Comparison of ENCODE assay signal across 25 cellular contexts in genomic region chr10:51035344-51035743, GRCh38. TPM values are rescaled to one million over a fixed set of nuclear protein-coding genes. Genes with fewer than 3 reads are reported as not detected.
"Had no signal": no experiment of that assay in that cellular context is flagged by ENCODE, and none has a peak within 500 bp of the region (broad histone marks: within the 10 kb centered on the region; RNA-seq: fewer than 3 reads in every experiment).

No MANE protein-coding gene starts in this region.

- H3K9me3 ChIP-seq: gastrocnemius medialis, spleen, testis, uterus had no signal

- FAIRE-seq: colon, endometrium had no signal

- ATAC-seq: activated CD4-positive, alpha-beta T cell treated with anti-CD3 and anti-CD28 coated beads for 36 hours; activated T-cell treated with anti-CD3 and anti-CD28 coated beads, Interleukin-2, amount 50 U/mL, for 72 hours; gastrocnemius medialis; left ventricle myocardium superior; naive thymus-derived CD4-positive, alpha-beta T cell; right cardiac atrium; T-cell had no signal

- H3K36me3 ChIP-seq: gastrocnemius medialis, spleen, uterus had no signal

- H3K4me1 ChIP-seq: spleen, testis, uterus had no signal

- DNase-seq: activated CD4-positive, alpha-beta T cell treated with anti-CD3 and anti-CD28 coated beads for 36 hours; activated CD4-positive, alpha-beta T cell treated with anti-CD3 and anti-CD28 coated beads, Interleukin-2, amount 50 U/mL, for 4 hours; activated CD4-positive, CD25-positive, alpha-beta regulatory T cell; activated naive CD4-positive, alpha-beta T cell treated with Interleukin-2 at 50 U/mL for 16 hours; activated T-cell treated with anti-CD3 and anti-CD28 coated beads for 4 hours; activated T-cell treated with anti-CD3 and anti-CD28 coated beads, Interleukin-2, amount 50 U/mL, for 72 hours; anterior cingulate cortex; dermis blood vessel endothelial cell; effector CD8-positive, alpha-beta T cell; gastrocnemius medialis; glutamatergic neuron; islet precursor cell; left ventricle myocardium superior; midbrain; naive thymus-derived CD4-positive, alpha-beta T cell; right cardiac atrium; spleen; stimulated activated naive CD4-positive, alpha-beta T cell; T-cell; testis; uterus had no signal

- H3K27me3 ChIP-seq: gastrocnemius medialis, spleen, testis, uterus had no signal

- H3K4me3 ChIP-seq: gastrocnemius medialis, spleen, testis, uterus had no signal

- H3K27ac ChIP-seq: epithelial cell of prostate, gastrocnemius medialis, spleen, testis, uterus had no signal

RNA-seq across cellular contexts. Expression of gene PRKG1, which starts 38.9 kb away (rescaled TPM):
- total RNA-seq: activated CD4-positive, alpha-beta T cell treated with anti-CD3 and anti-CD28 coated beads for 36 hours; activated T-cell treated with anti-CD3 and anti-CD28 coated beads, Interleukin-2, amount 50 U/mL, for 72 hours; T-helper 2 cell treated with Interferon-gamma antibody and Interleukin-4, amounts not matched to agents 100 ng/mL and 5 ng/mL, for 36 hours had no signal
- polyA plus RNA-seq: naive thymus-derived CD4-positive, alpha-beta T cell had no signal
